In the genomic region with DNA sequence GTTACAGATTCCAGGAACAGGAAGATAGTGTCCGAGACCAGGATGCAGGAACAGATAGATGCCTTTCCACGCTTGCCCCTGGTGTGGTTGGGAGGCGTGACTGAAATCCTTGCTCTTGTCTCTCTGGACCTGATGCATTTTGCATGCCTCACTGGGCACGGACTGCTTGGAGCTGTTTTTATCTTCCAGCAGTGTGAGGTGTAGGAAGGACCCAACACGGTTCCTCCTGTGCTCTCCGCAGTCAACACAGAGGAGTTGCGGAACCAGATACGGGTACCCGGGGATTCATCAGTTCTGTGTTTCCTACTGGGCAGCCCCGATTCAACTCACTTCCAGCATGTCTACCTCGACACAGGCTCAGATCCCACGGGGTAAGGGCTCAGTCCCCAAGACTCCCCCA, we compare ENCODE assay signal across 1 cellular context.
TF ChIP-seq lines count a peak whose summit lies in the region.

No MANE protein-coding gene starts in this region.

TF ChIP-seq in IMR-90, 13 proteins besides CTCF, POLR2A, EP300 and RAD21:
- no peak for TF ChIP-seq FOS (IDR thresholded peaks at IDR 0.05; ENCODE audit: low read depth, low read length)
